ENCODE assay signal across 5 cellular contexts in the genomic region with DNA sequence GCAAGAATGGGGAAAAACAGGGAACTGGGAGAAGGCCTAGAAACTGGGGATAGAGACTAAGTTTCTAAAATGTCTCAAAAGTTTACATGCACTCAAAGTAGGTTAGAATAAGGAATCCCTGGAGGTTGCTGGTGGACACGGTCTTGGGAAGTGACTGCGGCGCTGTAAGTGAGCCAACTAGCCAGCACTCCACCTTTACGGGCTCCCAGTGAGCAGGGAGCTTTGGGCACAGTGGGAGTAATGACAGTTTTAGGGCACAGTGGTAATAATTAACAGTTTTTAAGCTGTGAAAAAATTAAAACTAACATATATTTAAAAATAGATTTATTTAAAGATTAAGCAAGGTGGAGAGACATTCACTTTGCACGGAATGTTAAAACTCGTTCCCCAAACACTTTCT.
"Had no signal": no experiment of that assay in that cellular context is flagged by ENCODE, and none has a peak within 500 bp of the region (broad histone marks: within the 10 kb centered on the region; RNA-seq: fewer than 3 reads in every experiment).

No MANE protein-coding gene starts in this region.

- H3K27ac Mint-ChIP-seq: IgD-negative memory B cell had no signal

- DNase-seq: IMR-90, KBM-7 had no signal

- H3K9me3 Mint-ChIP-seq: IgD-negative memory B cell had no signal

- H3K4me3 Mint-ChIP-seq: IgD-negative memory B cell had no signal

- H3K4me3 ChIP-seq: K562 had no signal

- ATAC-seq: HepG2, K562 had no signal

- H3K27me3 Mint-ChIP-seq: IgD-negative memory B cell had no signal
